Comparison of ENCODE assay signal across 1 cellular context in genomic region chr4:1721003-1721665, GRCh38.
A peak's percentile ranks its signal among the peaks of the same experiment; 100 is the strongest.
TF ChIP-seq lines count a peak whose summit lies in the region.

Gene TACC3 (plus strand): TSS chr4:1721521. CDS start chr4:1723422, 1,901 bp downstream.
Gene TMEM129 (minus strand): TSS chr4:1721323. CDS start chr4:1720837, 486 bp downstream.

TF ChIP-seq in HepG2, 621 proteins besides CTCF, POLR2A, EP300 and RAD21 (continued from another document and continues in another):
- peak; percentile 38; the same call in 1 of the 2 replicates for TF ChIP-seq SOX5 (CRISPR knock-in tag; IDR thresholded peaks at IDR 0.05; ENCODE audit: borderline replicate concordance)
- TF ChIP-seq KLF15 (CRISPR knock-in tag; IDR thresholded peaks at IDR 0.05; ENCODE audit: borderline replicate concordance) = no peak
- no peak for TF ChIP-seq DNMT1 (CRISPR knock-in tag; IDR thresholded peaks at IDR 0.05)
- no peak for TF ChIP-seq HMG20A (CRISPR knock-in tag; IDR thresholded peaks at IDR 0.05; ENCODE audit: borderline replicate concordance)
- TF ChIP-seq JUND (CRISPR knock-in tag; IDR thresholded peaks at IDR 0.05) = no peak
- TF ChIP-seq ZNF354B (CRISPR knock-in tag; IDR thresholded peaks at IDR 0.05) = no peak
- no peak for TF ChIP-seq TBX3 (IDR thresholded peaks at IDR 0.05; ENCODE audit: borderline replicate concordance)
- 0 out of 2 replicates have a peak, but pooled peaks have one; percentile 2 for TF ChIP-seq RARA (CRISPR knock-in tag; IDR thresholded peaks at IDR 0.05)
- no peak for TF ChIP-seq HNF1B (CRISPR knock-in tag; IDR thresholded peaks at IDR 0.05)
- no peak for TF ChIP-seq ZFP41 (CRISPR knock-in tag; IDR thresholded peaks at IDR 0.05; ENCODE audit: borderline replicate concordance)
- no peak for TF ChIP-seq DR1 (CRISPR knock-in tag; IDR thresholded peaks at IDR 0.05)
- TF ChIP-seq IRX3 (CRISPR knock-in tag; IDR thresholded peaks at IDR 0.05; ENCODE audit: borderline replicate concordance, low read depth) = 0 out of 2 replicates have a peak, but pooled peaks have one; percentile 40
- no peak for TF ChIP-seq THYN1 (CRISPR knock-in tag; IDR thresholded peaks at IDR 0.05; ENCODE audit: borderline replicate concordance, low read depth)
- TF ChIP-seq ZNF30 (CRISPR knock-in tag; IDR thresholded peaks at IDR 0.05) = no peak
- TF ChIP-seq ZNF775 (CRISPR knock-in tag; IDR thresholded peaks at IDR 0.05; ENCODE audit: borderline replicate concordance) = no peak
- no peak for TF ChIP-seq ZNF180 (CRISPR knock-in tag; IDR thresholded peaks at IDR 0.05; ENCODE audit: borderline replicate concordance, low read depth)
- TF ChIP-seq ZZZ3 (CRISPR knock-in tag; IDR thresholded peaks at IDR 0.05; ENCODE audit: borderline replicate concordance) = no peak
- no peak; the same call in none of the 2 replicates for TF ChIP-seq MAX (IDR thresholded peaks at IDR 0.05)
- no peak for TF ChIP-seq U2AF2 (IDR thresholded peaks at IDR 0.05; ENCODE audit: low read depth, low read length)
- peak; percentile 96 for TF ChIP-seq HBP1 (CRISPR knock-in tag; IDR thresholded peaks at IDR 0.05; ENCODE audit: low read depth)
- TF ChIP-seq ZBTB26 (CRISPR knock-in tag; IDR thresholded peaks at IDR 0.05; ENCODE audit: borderline replicate concordance) = no peak
- TF ChIP-seq CHCHD3 (CRISPR knock-in tag; IDR thresholded peaks at IDR 0.05) = no peak
- no peak for TF ChIP-seq ZBTB10 (CRISPR knock-in tag; IDR thresholded peaks at IDR 0.05; ENCODE audit: borderline replicate concordance)
- no peak for TF ChIP-seq TFAP4 (IDR thresholded peaks at IDR 0.05; ENCODE audit: borderline replicate concordance, low read depth)
- no peak for TF ChIP-seq TRIM22 (IDR thresholded peaks at IDR 0.05)
- no peak for TF ChIP-seq ZFP37 (CRISPR knock-in tag; IDR thresholded peaks at IDR 0.05; ENCODE audit: borderline replicate concordance)
- 0 out of 2 replicates have a peak, but pooled peaks have one; percentile 2 for TF ChIP-seq ZNF446 (CRISPR knock-in tag; IDR thresholded peaks at IDR 0.05)
- no peak; the same call in 1 of the 2 replicates for TF ChIP-seq BRF2 (CRISPR knock-in tag; IDR thresholded peaks at IDR 0.05)
- no peak for TF ChIP-seq STAT5B (CRISPR knock-in tag; IDR thresholded peaks at IDR 0.05)
- no peak for TF ChIP-seq SNAI1 (CRISPR knock-in tag; IDR thresholded peaks at IDR 0.05; ENCODE audit: borderline replicate concordance)
- TF ChIP-seq GATAD1 (CRISPR knock-in tag; IDR thresholded peaks at IDR 0.05) = peak; percentile 85
- TF ChIP-seq ZMAT3 (CRISPR knock-in tag; conservative IDR thresholded peaks at IDR 0.05) = no peak; the same call in 1 of the 2 replicates
- TF ChIP-seq TCF7 (IDR thresholded peaks at IDR 0.05; ENCODE audit: low read depth) = no peak
- no peak for TF ChIP-seq MIXL1 (CRISPR knock-in tag; IDR thresholded peaks at IDR 0.05)
- TF ChIP-seq PHF8 (CRISPR knock-in tag; IDR thresholded peaks at IDR 0.05) = peak; percentile 80
- no peak for TF ChIP-seq KDM5A (IDR thresholded peaks at IDR 0.05; ENCODE audit: borderline replicate concordance, low read length)
- no peak for TF ChIP-seq ZC3H4 (CRISPR knock-in tag; IDR thresholded peaks at IDR 0.05; ENCODE audit: borderline replicate concordance)
- no peak for TF ChIP-seq CCDC6 (CRISPR knock-in tag; IDR thresholded peaks at IDR 0.05)
- TF ChIP-seq HIC2 (CRISPR knock-in tag; IDR thresholded peaks at IDR 0.05; ENCODE audit: low read depth) = no peak
- TF ChIP-seq HMGXB3 (CRISPR knock-in tag; IDR thresholded peaks at IDR 0.05; ENCODE audit: borderline replicate concordance) = no peak
- no peak for TF ChIP-seq SYNCRIP (IDR thresholded peaks at IDR 0.05; ENCODE audit: insufficient read depth, low read depth, low read length)
- no peak; the same call in 1 of the 2 replicates for TF ChIP-seq MIER2 (CRISPR knock-in tag; IDR thresholded peaks at IDR 0.05)
- no peak for TF ChIP-seq MIER3 (CRISPR knock-in tag; IDR thresholded peaks at IDR 0.05; ENCODE audit: borderline replicate concordance)
- TF ChIP-seq RNF2 (conservative IDR thresholded peaks at IDR 0.05; ENCODE audit: low read depth) = no peak
- TF ChIP-seq ZNF737 (CRISPR knock-in tag; IDR thresholded peaks at IDR 0.05; ENCODE audit: borderline replicate concordance) = no peak
- TF ChIP-seq NFE2L1 (CRISPR knock-in tag; IDR thresholded peaks at IDR 0.05; ENCODE audit: borderline replicate concordance) = no peak
- TF ChIP-seq RAD51 (IDR thresholded peaks at IDR 0.05; ENCODE audit: borderline replicate concordance) = no peak
- peak; percentile 57 for TF ChIP-seq KMT2B (CRISPR knock-in tag; IDR thresholded peaks at IDR 0.05)
- 0 out of 2 replicates have a peak, but pooled peaks have one; percentile 39 for TF ChIP-seq PCBP1 (IDR thresholded peaks at IDR 0.05; ENCODE audit: borderline replicate concordance, low read depth, low read length)
- TF ChIP-seq NAIF1 (CRISPR knock-in tag; IDR thresholded peaks at IDR 0.05; ENCODE audit: borderline replicate concordance) = no peak
- TF ChIP-seq NR0B2 (CRISPR knock-in tag; IDR thresholded peaks at IDR 0.05) = no peak
